20 cellular contexts compared by ENCODE assay signal in genomic region chr4:19521151-19521550, GRCh38.
"Had no signal": no experiment of that assay in that cellular context is flagged by ENCODE, and none has a peak within 500 bp of the region (broad histone marks: within the 10 kb centered on the region; RNA-seq: fewer than 3 reads in every experiment).

No MANE protein-coding gene starts in this region.

- DNase-seq: cortex of kidney; dorsolateral prefrontal cortex; effector CD8-positive, alpha-beta T cell; gastrocnemius medialis; heart right ventricle; lower lobe of right lung; natural killer cell; pancreas; right lobe of liver; stimulated activated CD4-positive, alpha-beta T cell treated with anti-CD3 and anti-CD28 coated beads, Interleukin-4, amount 100 ng/mL, for 1 hour; stimulated activated CD8-positive, alpha-beta memory T cell treated with anti-CD3 and anti-CD28 coated beads, Interleukin-4, amount 100 ng/mL, for 48 hours; stimulated activated naive CD8-positive, alpha-beta T cell treated with anti-CD3 and anti-CD28 coated beads, Interleukin-15, Interleukin-2, amounts not matched to agents 100 U/mL and 50 U/mL, for 24 hours; thyroid gland; upper lobe of left lung; uterus had no signal

- H3K4me3 ChIP-seq: dorsolateral prefrontal cortex, gastrocnemius medialis, heart right ventricle, left lung, lower lobe of right lung, neural progenitor cell, pancreas, prostate gland, right lobe of liver, suprapubic skin, thyroid gland, upper lobe of left lung, uterus had no signal

- H3K4me2 ChIP-seq: neural progenitor cell had no signal

- H3K27me3 ChIP-seq: dorsolateral prefrontal cortex, gastrocnemius medialis, heart right ventricle, left lung, neural progenitor cell, pancreas, right lobe of liver, suprapubic skin, thyroid gland, upper lobe of left lung, uterus had no signal

- FAIRE-seq: islet of Langerhans, pancreas had no signal

- H2AFZ ChIP-seq: neural progenitor cell had no signal

- H3K4me1 ChIP-seq: gastrocnemius medialis, left lung, lower lobe of right lung, neural progenitor cell, pancreas, prostate gland, right lobe of liver, suprapubic skin, thyroid gland, upper lobe of left lung, uterus had no signal

- H3K9me3 ChIP-seq: gastrocnemius medialis, heart right ventricle, lower lobe of right lung, pancreas, prostate gland, right lobe of liver, suprapubic skin, thyroid gland, upper lobe of left lung, uterus had no signal

- H3K36me3 ChIP-seq: gastrocnemius medialis, heart right ventricle, left lung, lower lobe of right lung, neural progenitor cell, pancreas, prostate gland, right lobe of liver, suprapubic skin, thyroid gland, upper lobe of left lung, uterus had no signal

- H3K9ac ChIP-seq: neural progenitor cell had no signal

- H3K27ac ChIP-seq: dorsolateral prefrontal cortex, gastrocnemius medialis, heart right ventricle, left lung, lower lobe of right lung, neural progenitor cell, pancreas, prostate gland, right lobe of liver, suprapubic skin, thyroid gland, upper lobe of left lung, uterus had no signal
